In the genomic region with DNA sequence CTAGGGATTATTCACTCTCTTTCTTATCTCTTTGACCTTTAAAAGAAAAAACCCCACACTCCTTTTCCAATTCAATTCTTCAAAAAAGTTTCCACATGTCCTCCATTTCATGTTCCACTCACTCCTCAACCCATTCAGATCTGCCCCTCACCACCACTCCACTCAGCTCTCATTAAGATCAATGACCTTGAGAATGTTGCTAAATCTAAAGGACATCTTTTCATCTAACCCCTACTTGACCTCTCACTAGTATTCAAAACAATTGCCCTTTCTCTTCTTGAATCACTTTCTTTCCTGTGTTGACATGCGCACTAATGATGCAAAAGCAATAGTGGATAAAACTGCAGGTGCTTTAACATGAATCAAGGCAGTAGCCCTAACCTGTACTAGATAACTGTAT, we compare ENCODE assay signal across 24 cellular contexts. TPM values are rescaled to one million over a fixed set of nuclear protein-coding genes. Genes with fewer than 3 reads are reported as not detected.
DNase-seq lines count a peak whose midpoint lies in the region; ATAC-seq, FAIRE-seq and TF ChIP-seq lines count a peak whose summit lies in the region.
"Had no signal": no experiment of that assay in that cellular context is flagged by ENCODE, and none has a peak within 500 bp of the region (broad histone marks: within the 10 kb centered on the region; RNA-seq: fewer than 3 reads in every experiment).

No MANE protein-coding gene starts in this region.

- H3K36me3 ChIP-seq in HEK293 (ENCODE audit: control insufficient read depth in 2 of 2, insufficient read depth in 1 of 2, low read length in 2 of 2), result peaks cover 17 to 30% of the 10 kb centered on the region in 2 experiments
- H3K36me3 ChIP-seq: prostate gland had no signal

- no peak overlapping the region for H3K4me3 Mint-ChIP-seq in T-helper 2 cell treated with Interferon-gamma antibody and Interleukin-4, amounts not matched to agents 5 μg/mL and 100 μg/mL, for 36 hours
- peak overlapping the region; percentile 12 for H3K4me3 Mint-ChIP-seq in activated T-helper 17 cell treated with anti-CD3 and anti-CD28 coated beads, Interleukin-2, amount 50 U/mL, for 72 hours
- H3K4me3 Mint-ChIP-seq in memory B cell (no peak overlapping the region), immature natural killer cell (no peak overlapping the region)

- peaks cover 38% of the 10 kb centered on the region for H3K4me1 Mint-ChIP-seq in T-helper 2 cell treated with Interferon-gamma antibody and Interleukin-4, amounts not matched to agents 5 μg/mL and 100 μg/mL, for 36 hours (ENCODE audit: low read depth)
- peaks cover 32% of the 10 kb centered on the region for H3K4me1 Mint-ChIP-seq in activated T-helper 17 cell treated with anti-CD3 and anti-CD28 coated beads, Interleukin-2, amount 50 U/mL, for 72 hours
- H3K4me1 Mint-ChIP-seq in memory B cell (peaks cover 27% of the 10 kb centered on the region), immature natural killer cell (peaks cover 48 to 77% of the 10 kb centered on the region in 2 donors)

- no peak overlapping the region for H3K4me3 ChIP-seq in HEK293 (ENCODE audit: low read depth, low read length)
- H3K4me3 ChIP-seq: prostate gland, SJCRH30, upper lobe of right lung had no signal

- CTCF ChIA-PET in HEK293 (lab: Yijun Ruan, JAX), result interaction anchor here (0.7 kb wide), 1 partner anchor 18 kb away, joined by 4 read pairs; no protein-coding TSS in a partner anchor

- H3K27ac ChIP-seq in HEK293 (ENCODE audit: extremely low read depth, low read depth, low read length), result no peak overlapping the region
- H3K27ac ChIP-seq: prostate gland, SJCRH30, upper lobe of right lung had no signal

- no peak for TF ChIP-seq CTCF in HEK293 (tag by site-specific recombination; IDR thresholded peaks at IDR 0.05)

- H3K4me1 ChIP-seq in HEK293 (ENCODE audit: control insufficient read depth, insufficient read depth, low read length), result peaks cover 2% of the 10 kb centered on the region; the same call in 1 of the 2 replicates
- H3K4me1 ChIP-seq: prostate gland had no signal

- no peaks in the 10 kb centered on the region for H3K9me3 Mint-ChIP-seq in T-helper 2 cell treated with Interferon-gamma antibody and Interleukin-4, amounts not matched to agents 5 μg/mL and 100 μg/mL, for 36 hours
- no peaks in the 10 kb centered on the region for H3K9me3 Mint-ChIP-seq in activated T-helper 17 cell treated with anti-CD3 and anti-CD28 coated beads, Interleukin-2, amount 50 U/mL, for 72 hours
- H3K9me3 Mint-ChIP-seq in memory B cell (no peaks in the 10 kb centered on the region), immature natural killer cell (no peaks in the 10 kb centered on the region)

- H3K27me3 Mint-ChIP-seq in T-helper 2 cell treated with Interferon-gamma antibody and Interleukin-4, amounts not matched to agents 5 μg/mL and 100 μg/mL, for 36 hours (ENCODE audit: low read depth), result no peaks in the 10 kb centered on the region
- H3K27me3 Mint-ChIP-seq in activated T-helper 17 cell treated with anti-CD3 and anti-CD28 coated beads, Interleukin-2, amount 50 U/mL, for 72 hours, result no peaks in the 10 kb centered on the region
- H3K27me3 Mint-ChIP-seq in memory B cell (no peaks in the 10 kb centered on the region), immature natural killer cell (ENCODE audit: low read depth in 3 of 3) (peaks cover 0 to 1% (median under 1%) of the 10 kb centered on the region in 3 donors)

- FAIRE-seq in GM12892 (lab: Jason Lieb, UNC), result no peak
- FAIRE-seq: endometrium, G401.6, H1, islet of Langerhans, RCC 7860 had no signal

- no peak for ATAC-seq in activated T-helper 17 cell treated with anti-CD3 and anti-CD28 coated beads, Interleukin-2, amount 50 U/mL, for 72 hours (replicated peaks)
- no peak for ATAC-seq in memory B cell (ENCODE audit: low read depth)
- ATAC-seq: upper lobe of right lung had no signal

- no peak for TF ChIP-seq POLR2A in GM12892 (IDR thresholded peaks at IDR 0.05; ENCODE audit: low read depth, low read length)

- no peak for DNase-seq in T-helper 2 cell treated with Interferon-gamma antibody and Interleukin-4, amounts not matched to agents 5 μg/mL and 100 μg/mL, for 36 hours (ENCODE audit: low spot score)
- DNase-seq in T-helper 2 cell (no peak), memory B cell (ENCODE audit: low spot score in 2 of 2) (no peak), immature natural killer cell (no peak), GM12892 (ENCODE audit: insufficient read length) (no peak), NCI-H2029 treated with DMSO at 0.1 percent for 48 hours (lab: John Stamatoyannopoulos, UW) (no peak)
- DNase-seq: 8988T; activated CD4-positive, alpha-beta T cell treated with anti-CD3 and anti-CD28 coated beads, Interleukin-2, amount 50 U/mL, for 4 hours; activated gamma-delta T cell treated with Interleukin-2 at 50 U/mL for 16 hours; DMS53; hypothalamus; NCI-H146; NCI-H526 treated with DMSO at 0.1 percent for 48 hours; SJCRH30; stimulated activated CD8-positive, alpha-beta memory T cell treated with anti-CD3 and anti-CD28 coated beads, Interleukin-4, amount 100 ng/mL, for 48 hours; upper lobe of right lung had no signal

- H3K9me3 ChIP-seq in HEK293 (ENCODE audit: control insufficient read depth, insufficient read depth, low read depth, low read length), result no peaks in the 10 kb centered on the region
- H3K9me3 ChIP-seq: prostate gland, SJCRH30, upper lobe of right lung had no signal

- peaks cover 41% of the 10 kb centered on the region for H3K36me3 Mint-ChIP-seq in T-helper 2 cell treated with Interferon-gamma antibody and Interleukin-4, amounts not matched to agents 5 μg/mL and 100 μg/mL, for 36 hours (ENCODE audit: low read depth)
- H3K36me3 Mint-ChIP-seq in activated T-helper 17 cell treated with anti-CD3 and anti-CD28 coated beads, Interleukin-2, amount 50 U/mL, for 72 hours (ENCODE audit: low read depth), result peaks cover 98% of the 10 kb centered on the region
- H3K36me3 Mint-ChIP-seq in memory B cell, result peaks cover 23% of the 10 kb centered on the region
- peaks cover 0 to 12% (median 6%) of the 10 kb centered on the region in 3 donors for H3K36me3 Mint-ChIP-seq in immature natural killer cell

- POLR2A ChIA-PET in HEK293 (lab: Yijun Ruan, JAX), result no interaction called here

- peak overlapping the region; percentile 12 for H3K27ac Mint-ChIP-seq in T-helper 2 cell treated with Interferon-gamma antibody and Interleukin-4, amounts not matched to agents 5 μg/mL and 100 μg/mL, for 36 hours
- H3K27ac Mint-ChIP-seq in activated T-helper 17 cell treated with anti-CD3 and anti-CD28 coated beads, Interleukin-2, amount 50 U/mL, for 72 hours, result peak overlapping the region; percentile 13
- peak overlapping the region; percentile 26 for H3K27ac Mint-ChIP-seq in memory B cell
- peak overlapping the region in 3 of 6 donors; percentile 21 to 56 (median 25) for H3K27ac Mint-ChIP-seq in immature natural killer cell

TF ChIP-seq in HEK293, 187 proteins besides CTCF, POLR2A, EP300 and RAD21:
- TF ChIP-seq ZNF473 (tag by site-specific recombination; IDR thresholded peaks at IDR 0.05), result no peak
- TF ChIP-seq OSR2 (tag by site-specific recombination; IDR thresholded peaks at IDR 0.05), result no peak
- TF ChIP-seq PRDM1 (tag by site-specific recombination; IDR thresholded peaks at IDR 0.05), result peak; percentile 79
- TF ChIP-seq ZNF366 (tag by site-specific recombination; conservative IDR thresholded peaks at IDR 0.05), result no peak

RNA-seq across cellular contexts. Expression of a gene that starts 9.9 kb away (rescaled TPM):
- total RNA-seq in activated T-helper 17 cell treated with anti-CD3 and anti-CD28 coated beads, Interleukin-2, amount 50 U/mL, for 72 hours, result 10 to 100 TPM; 88.3 to 92.8 TPM
- polyA plus RNA-seq in immature natural killer cell, result 10 to 100 TPM; 10.6 to 36.1 (median 22.2) TPM
- polyA plus RNA-seq in GM12892 (2012; ENCODE audit: missing spikeins), result 50.8 TPM
